6 cellular contexts compared by ENCODE assay signal in the genomic region with DNA sequence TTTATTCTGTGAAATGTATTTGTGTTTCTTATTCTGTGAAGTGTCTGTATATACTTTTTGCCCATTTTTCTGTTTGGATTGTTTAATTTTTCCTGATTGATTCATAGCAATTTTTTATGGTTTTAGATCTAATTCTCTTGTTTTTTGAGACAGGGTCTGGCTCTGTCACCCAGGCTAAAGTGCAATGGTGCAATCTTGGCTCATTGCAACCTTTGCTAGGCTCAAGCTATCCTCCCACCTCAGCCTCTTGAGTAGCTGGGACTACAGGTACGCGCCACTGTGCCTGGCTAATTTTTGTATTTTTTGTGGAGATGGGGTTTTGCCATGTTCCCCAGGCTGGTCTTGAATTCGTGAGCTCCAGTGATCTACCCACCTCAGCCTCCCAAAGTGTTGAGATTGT.
"Had no signal": no experiment of that assay in that cellular context is flagged by ENCODE, and none has a peak within 500 bp of the region (broad histone marks: within the 10 kb centered on the region; RNA-seq: fewer than 3 reads in every experiment).

No MANE protein-coding gene starts in this region.

- DNase-seq: H9, HCEC 1CT had no signal

- H3K4me2 ChIP-seq: GM23338 had no signal

- ATAC-seq: GM23338 had no signal

- H2AFZ ChIP-seq: GM23338 had no signal

- H3K4me3 ChIP-seq: GM23338 had no signal

- FAIRE-seq: H1, H54, HTR-8/SVneo had no signal
